ENCODE assay signal across 8 cellular contexts in the genomic region with DNA sequence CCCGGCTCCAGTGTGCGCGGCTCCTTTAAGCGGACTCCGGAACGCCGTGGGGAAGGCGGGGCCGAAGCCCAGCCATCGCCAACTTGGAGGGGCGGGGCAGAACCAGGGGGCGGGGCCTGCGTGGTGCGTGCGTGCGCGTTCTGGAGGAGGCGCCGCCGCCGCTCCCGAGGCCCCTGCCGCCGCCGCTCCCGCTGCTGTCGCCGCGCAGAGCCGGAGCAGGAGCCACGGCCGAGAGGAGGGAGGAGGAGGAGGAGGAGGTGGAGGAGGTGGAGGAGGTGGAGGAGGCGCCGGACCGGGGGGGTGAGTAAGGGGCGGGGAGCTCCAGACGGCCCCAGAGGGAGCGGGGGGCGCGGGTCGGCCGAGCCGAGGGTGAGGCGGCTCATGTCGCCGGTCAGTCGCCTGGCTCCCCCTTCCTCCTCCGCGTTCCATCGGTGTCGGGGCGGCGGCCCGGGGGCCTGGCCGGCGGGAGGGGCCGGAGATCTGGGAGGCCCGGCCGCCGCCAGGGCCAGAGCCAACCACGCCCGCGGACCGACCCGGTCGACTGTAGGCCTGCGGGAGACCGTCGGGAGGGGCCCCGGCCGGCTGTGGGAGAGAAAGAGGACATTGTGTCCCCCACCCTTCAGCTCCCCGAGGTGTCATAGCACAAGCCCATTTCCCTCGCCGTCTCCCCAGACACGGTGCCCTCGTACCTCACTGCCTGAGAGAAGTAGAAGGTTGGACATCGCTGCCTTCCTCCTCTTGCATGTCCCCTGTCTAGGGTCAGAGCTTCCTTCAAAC. TPM values are rescaled to one million over a fixed set of nuclear protein-coding genes. Genes with fewer than 3 reads are reported as not detected.
DNase-seq lines count a peak whose midpoint lies in the region; ATAC-seq and TF ChIP-seq lines count a peak whose summit lies in the region.

RAP1A (plus strand) TSS at position 155 of the 777 bp plus-strand sequence. CDS start 71,572 bp downstream, outside the sequence.

- in situ Hi-C loops in G401 (cut with HindIII; ENCODE audit: low sequenced_read_pairs): no loop called here

- H3K4me3 ChIP-seq in HFF-Myc (replicated peaks; ENCODE audit: low read depth, low read length): peak within 1 kb of the TSS; percentile 78

- H3K36me3 Mint-ChIP-seq in activated naive CD4-positive, alpha-beta T cell treated with anti-CD3 and anti-CD28 coated beads, Interleukin-2, amount 50 U/mL, for 72 hours: peaks cover 21 to 29% of the 10 kb centered on the region in 2 donors

- TF ChIP-seq CTCF in HFF-Myc (IDR thresholded peaks at IDR 0.05; ENCODE audit: low read depth, low read length, missing control alignments): no peak

- H3K27ac ChIP-seq in substantia nigra (ENCODE audit: low read depth, low read length, poor library complexity, severe bottlenecking): peak within 1 kb of the TSS; percentile 93

- DNase-seq in G401 (ENCODE audit: low spot score): peak; percentile 95
- DNase-seq in HFF-Myc (ENCODE audit: extremely low read depth, low read depth): peak; percentile 66
- peak; percentile 88 for DNase-seq in NCI-H1092 treated with DMSO at 0.1 percent for 48 hours (lab: John Stamatoyannopoulos, UW)
- peak; percentile 85 for DNase-seq in SKM-1 treated with dmso at 0.1 percent for 144 hours (lab: John Stamatoyannopoulos, UW; ENCODE audit: unreplicated experiment)
- DNase-seq in activated naive CD4-positive, alpha-beta T cell treated with anti-CD3 and anti-CD28 coated beads, Interleukin-2, amount 50 U/mL, for 72 hours (ENCODE audit: low spot score in 2 of 2): peak; percentile 88 to 93
- DNase-seq in globus pallidus (ENCODE audit: low spot score): peak; percentile 91
- DNase-seq in nucleus accumbens (lab: John Stamatoyannopoulos, UW): peak in 55 of 56 donors; percentile 63 to 96 (median 89)
- DNase-seq in substantia nigra (lab: John Stamatoyannopoulos, UW): peak; percentile 64 to 97 (median 90)

- peak within 1 kb of the TSS; percentile 86 to 98 for H3K27ac Mint-ChIP-seq in activated naive CD4-positive, alpha-beta T cell treated with anti-CD3 and anti-CD28 coated beads, Interleukin-2, amount 50 U/mL, for 72 hours

- H3K9me3 Mint-ChIP-seq in activated naive CD4-positive, alpha-beta T cell treated with anti-CD3 and anti-CD28 coated beads, Interleukin-2, amount 50 U/mL, for 72 hours: no peaks in the 10 kb centered on the region

- peak; percentile 71 to 83 for ATAC-seq in activated naive CD4-positive, alpha-beta T cell treated with anti-CD3 and anti-CD28 coated beads, Interleukin-2, amount 50 U/mL, for 72 hours

RNA-seq across cellular contexts. Expression of gene RAP1A, which starts in this region (rescaled TPM):
- total RNA-seq in G401 (2014; rRNA removed; shearing (Covaris generic)): 29.9 and 38.6 TPM in 2 replicates
- total RNA-seq in activated naive CD4-positive, alpha-beta T cell treated with anti-CD3 and anti-CD28 coated beads, Interleukin-2, amount 50 U/mL, for 72 hours: 100 to 1,000 TPM; 126 to 165 TPM

Comparison
In these comparisons a context has a peak if more than half of its experiments do, and no peak if none do; other contexts are left out.
1. Peak in every context shown above with its lines: DNase-seq, ATAC-seq, H3K4me3 ChIP-seq and H3K27ac ChIP-seq.